In genomic region chr17:49252148-49252682, GRCh38 we compare ENCODE assay signal across 16 cellular contexts. TPM values are rescaled to one million over a fixed set of nuclear protein-coding genes. Genes with fewer than 3 reads are reported as not detected.
DNase-seq lines count a peak whose midpoint lies in the region; ATAC-seq and TF ChIP-seq lines count a peak whose summit lies in the region.
"Had no signal": no experiment of that assay in that cellular context is flagged by ENCODE, and none has a peak within 500 bp of the region (broad histone marks: within the 10 kb centered on the region; RNA-seq: fewer than 3 reads in every experiment).

No MANE protein-coding gene starts in this region.

- no peak for ATAC-seq in GM21381 (IDR thresholded peaks at IDR 0.05; ENCODE audit: unreplicated experiment)
- ATAC-seq: stimulated activated naive CD8-positive, alpha-beta T cell treated with anti-CD3 and anti-CD28 coated beads, Interleukin-15, Interleukin-2, amounts not matched to agents 100 U/mL and 50 U/mL, for 24 hours had no signal

- no peaks in the 10 kb centered on the region for H3K27me3 ChIP-seq in neutrophil
- H3K27me3 ChIP-seq in ovary: no peaks in the 10 kb centered on the region
- H3K27me3 ChIP-seq: SJSA1 had no signal

- H3K9me3 ChIP-seq in neutrophil: no peaks in the 10 kb centered on the region
- no peaks in the 10 kb centered on the region for H3K9me3 ChIP-seq in ovary
- H3K9me3 ChIP-seq: SJSA1 had no signal

- peak; percentile 58 for DNase-seq in H4 (ENCODE audit: low spot score)
- DNase-seq in NOMO-1 treated with DMSO at 0.1 percent for 48 hours (lab: John Stamatoyannopoulos, UW; ENCODE audit: unreplicated experiment): peak; percentile 84
- peak; percentile 16 for DNase-seq in dermis blood vessel endothelial cell
- DNase-seq in ovary: no peak
- DNase-seq in cerebellar nuclear complex (lab: John Stamatoyannopoulos, UW): no peak
- no peak for DNase-seq in foreskin melanocyte
- DNase-seq: activated CD4-positive, alpha-beta T cell treated with anti-CD3 and anti-CD28 coated beads, Interleukin-2, amount 10 ng/mL, durations not matched to agents 24 days and 14 days; activated effector memory CD4-positive, alpha-beta T cell treated with Interleukin-2 at 50 U/mL for 16 hours; DND-41; left cardiac atrium; NCI-H446; occipital lobe; stimulated activated naive CD8-positive, alpha-beta T cell treated with anti-CD3 and anti-CD28 coated beads, Interleukin-15, Interleukin-2, amounts not matched to agents 100 U/mL and 50 U/mL, for 24 hours had no signal

- no peak for TF ChIP-seq EP300 in ovary (IDR thresholded peaks at IDR 0.05)

- intact Hi-C loops in ovary (cut with DNase I): no loop called here

- no peak for TF ChIP-seq POLR2A in ovary (IDR thresholded peaks at IDR 0.05)

- H3K4me1 ChIP-seq in neutrophil (ENCODE audit: control insufficient read depth in 1 of 2, insufficient read depth in 1 of 2, low read depth in 1 of 2, low read length in 1 of 2): peaks cover 51 to 62% of the 10 kb centered on the region in 2 experiments
- H3K4me1 ChIP-seq in ovary (ENCODE audit: insufficient read depth): no peaks in the 10 kb centered on the region

- H3K36me3 ChIP-seq in neutrophil (no peaks in the 10 kb centered on the region), ovary (no peaks in the 10 kb centered on the region)
- H3K36me3 ChIP-seq: SJSA1 had no signal

- 84 to 89% (median 87%) methylated on average over 5 of the region's 5 CpGs for WGBS in ovary, 3 donors

- H3K4me3 ChIP-seq in neutrophil (ENCODE audit: low read depth in 1 of 2, low read length in 1 of 2) (peak overlapping the region in 1 of 2 experiments; percentile 49), ovary (no peak overlapping the region)
- H3K4me3 ChIP-seq: SJSA1 had no signal

- peak; percentile 59 for TF ChIP-seq CTCF in neutrophil (IDR thresholded peaks at IDR 0.05)
- TF ChIP-seq CTCF in ovary (IDR thresholded peaks at IDR 0.05): no peak

- peak overlapping the region; percentile 97 for H3K27ac ChIP-seq in neutrophil
- H3K27ac ChIP-seq in ovary: no peak overlapping the region
- H3K27ac ChIP-seq: SJSA1 had no signal

RNA-seq across cellular contexts. Expression of gene PHOSPHO1, which starts 21.6 kb away (rescaled TPM):
- total RNA-seq in H4 (2014; rRNA removed; shearing (Covaris generic)): 0.74 and 0.88 TPM in 2 replicates
- total RNA-seq in dermis blood vessel endothelial cell (0.14 TPM in 1 of 2 replicates, not detected in the other), ovary (under 1 TPM in 3 of 7 donors, not detected in 4; 0.23 to 0.92 (median 0.26) TPM)
- under 1 TPM in 1 of 2 donors, not detected in 1; 0.24 TPM for polyA plus RNA-seq in ovary
- total RNA-seq: activated CD4-positive, alpha-beta T cell treated with anti-CD3 and anti-CD28 coated beads, Interleukin-2, amount 10 ng/mL, durations not matched to agents 24 days and 14 days had no signal

RNA-seq across cellular contexts. Expression of gene ABI3, which starts 41.7 kb away (rescaled TPM):
- not detected in 2 replicates for total RNA-seq in H4 (2014; rRNA removed; shearing (Covaris generic))
- total RNA-seq in dermis blood vessel endothelial cell (12.9 and 21.7 TPM in 2 replicates), ovary (1 to 10 TPM; 2.3 to 6.7 (median 4.4) TPM)
- 1 to 10 TPM; 3.5 to 4.6 TPM for polyA plus RNA-seq in ovary
- total RNA-seq: SJSA1 had no signal

RNA-seq across cellular contexts. Expression of gene GNGT2, which starts 41.8 kb away (rescaled TPM):
- total RNA-seq in H4 (2014; rRNA removed; shearing (Covaris generic)): 0.87 TPM in 1 of 2 replicates, not detected in the other
- total RNA-seq in dermis blood vessel endothelial cell: 1.4 and 2.9 TPM in 2 replicates
- 1 to 10 TPM in 6 of 7 donors, under 1 TPM in 1; 0.48 to 2.9 (median 1.5) TPM for total RNA-seq in ovary
- 1 to 10 TPM; 2.6 to 4.6 TPM for polyA plus RNA-seq in ovary
- total RNA-seq: SJSA1 had no signal

Comparison
In these comparisons a context has a peak if more than half of its experiments do, and no peak if none do; other contexts are left out.
1. DNase-seq: peak in H4 (single experiment), NOMO-1 treated with DMSO at 0.1 percent for 48 hours (single experiment) and dermis blood vessel endothelial cell (single experiment); none in ovary (0 of 5), cerebellar nuclear complex (0 of 2) and foreskin melanocyte (single experiment).